In the genomic region with DNA sequence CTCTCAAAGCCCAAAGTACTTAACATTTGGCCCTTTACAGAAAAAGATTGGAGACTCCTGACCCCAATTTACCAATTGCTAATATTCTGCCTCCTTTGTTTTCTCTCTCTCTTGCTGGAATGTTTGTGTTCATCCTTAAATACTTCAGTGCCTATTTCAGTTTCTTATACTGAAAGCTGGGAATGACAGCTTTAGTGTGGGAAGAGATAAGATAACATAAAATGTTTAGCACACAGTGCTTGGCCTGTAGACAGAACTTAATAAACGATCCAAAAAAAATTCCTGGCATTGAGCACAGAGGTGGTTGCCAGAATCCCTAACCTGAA, we compare ENCODE assay signal across 9 cellular contexts. TPM values are rescaled to one million over a fixed set of nuclear protein-coding genes. Genes with fewer than 3 reads are reported as not detected.
DNase-seq lines count a peak whose midpoint lies in the region; ATAC-seq, FAIRE-seq and TF ChIP-seq lines count a peak whose summit lies in the region.
"Had no signal": no experiment of that assay in that cellular context is flagged by ENCODE, and none has a peak within 500 bp of the region (broad histone marks: within the 10 kb centered on the region; RNA-seq: fewer than 3 reads in every experiment).

No MANE protein-coding gene starts in this region.

- intact Hi-C loops in left ventricle myocardium inferior (cut with micrococcal nuclease) (no loop called here), gastrocnemius medialis (cut with DNase I; ENCODE audit: low total_unique reads) (loop anchor here (2.0 kb wide), 1 partner anchor 51 kb away; no protein-coding TSS in a partner anchor)

- TF ChIP-seq CTCF in left ventricle myocardium inferior (IDR thresholded peaks at IDR 0.05; ENCODE audit: borderline replicate concordance) (no peak), gastrocnemius medialis (IDR thresholded peaks at IDR 0.05 in 4 of 5, conservative IDR thresholded peaks at IDR 0.05 in 1 of 5) (no peak)

- ATAC-seq in gastrocnemius medialis (no peak), HG02970 (IDR thresholded peaks at IDR 0.05; ENCODE audit: low FRiP score, unreplicated experiment) (no peak), GM19035 (IDR thresholded peaks at IDR 0.05; ENCODE audit: unreplicated experiment) (no peak), GM19452 (IDR thresholded peaks at IDR 0.05; ENCODE audit: unreplicated experiment) (no peak)

- no peak for TF ChIP-seq POLR2A in gastrocnemius medialis (IDR thresholded peaks at IDR 0.05)

- in situ Hi-C loops in G401 (cut with HindIII; ENCODE audit: low sequenced_read_pairs), result no loop called here
- in situ Hi-C loops in gastrocnemius medialis (cut with MboI; ENCODE audit: low sequenced_read_pairs in 4 of 4), result loop anchor here in 2 of 4 donors (5.0 to 10.0 kb wide), 2 partner anchors 50 to 53 kb away; a partner anchor contains a TSS

- H3K27me3 ChIP-seq in adipocyte (replicated peaks; ENCODE audit: control insufficient read depth, insufficient read depth, low read length), result no peaks in the 10 kb centered on the region
- H3K27me3 ChIP-seq in left ventricle myocardium inferior (ENCODE audit: low read depth), result no peaks in the 10 kb centered on the region
- no peaks in the 10 kb centered on the region for H3K27me3 ChIP-seq in gastrocnemius medialis

- H3K9me3 ChIP-seq in adipocyte (ENCODE audit: control insufficient read depth, low read length), result no peaks in the 10 kb centered on the region
- H3K9me3 ChIP-seq in left ventricle myocardium inferior (replicated peaks), result no peaks in the 10 kb centered on the region
- H3K9me3 ChIP-seq in gastrocnemius medialis, result no peaks in the 10 kb centered on the region

- H3K4me3 ChIP-seq in adipocyte (ENCODE audit: low read length) (peak overlapping the region; percentile 64), left ventricle myocardium inferior (peak overlapping the region; percentile 48), gastrocnemius medialis (peak overlapping the region in 1 of 4 donors; percentile 4)

- no peak for FAIRE-seq in RCC 7860 (lab: Jason Lieb, UNC)

- H3K36me3 ChIP-seq in adipocyte (ENCODE audit: control insufficient read depth, insufficient read depth, low read length, severe bottlenecking) (no peaks in the 10 kb centered on the region), left ventricle myocardium inferior (no peaks in the 10 kb centered on the region), gastrocnemius medialis (no peaks in the 10 kb centered on the region)

- peaks cover 45% of the 10 kb centered on the region for H3K4me1 ChIP-seq in adipocyte (ENCODE audit: control insufficient read depth, insufficient read depth, low read length)
- peaks cover 59% of the 10 kb centered on the region for H3K4me1 ChIP-seq in left ventricle myocardium inferior
- H3K4me1 ChIP-seq in gastrocnemius medialis, result peaks cover 27 to 35% of the 10 kb centered on the region in 2 donors

- peak overlapping the region; percentile 98 for H3K27ac ChIP-seq in left ventricle myocardium inferior (replicated peaks)
- H3K27ac ChIP-seq in gastrocnemius medialis, result peak overlapping the region; percentile 94 to 100 (median 98)

- H3K9ac ChIP-seq in adipocyte (ENCODE audit: low read length), result peak overlapping the region; percentile 80

- DNase-seq in G401 (ENCODE audit: low spot score) (peak; percentile 64), adipocyte (ENCODE audit: low read depth) (no peak), left ventricle myocardium inferior (no peak), gastrocnemius medialis (no peak), RCC 7860 (ENCODE audit: low spot score) (no peak)
- DNase-seq: NCI-H524 treated with DMSO at 0.1 percent for 48 hours had no signal

RNA-seq across cellular contexts. Expression of a gene that starts 3.0 kb away (rescaled TPM):
- total RNA-seq in G401 (2014; rRNA removed; shearing (Covaris generic)), result 23.8 and 26.3 TPM in 2 replicates
- total RNA-seq in left ventricle myocardium inferior, result 27.8 TPM
- total RNA-seq in gastrocnemius medialis, result 100 to 1,000 TPM in 3 of 4 donors, 10 to 100 TPM in 1; 69.1 to 164 (median 135) TPM

RNA-seq across cellular contexts. Expression of a gene that starts 52.8 kb away (rescaled TPM):
- 29.9 and 32.0 TPM in 2 replicates for total RNA-seq in G401 (2014; rRNA removed; shearing (Covaris generic))
- total RNA-seq in left ventricle myocardium inferior (48.6 TPM), gastrocnemius medialis (100 to 1,000 TPM in 1 of 4 donors, 10 to 100 TPM in 3; 54.4 to 142 (median 69.8) TPM)

RNA-seq across cellular contexts. Expression of a gene that starts 56.2 kb away (rescaled TPM):
- total RNA-seq in G401 (2014; rRNA removed; shearing (Covaris generic)), result 81.4 and 157 TPM in 2 replicates
- total RNA-seq in left ventricle myocardium inferior (53.9 TPM), gastrocnemius medialis (10 to 100 TPM; 59.9 to 64.5 (median 61.3) TPM)
